In the genomic region with DNA sequence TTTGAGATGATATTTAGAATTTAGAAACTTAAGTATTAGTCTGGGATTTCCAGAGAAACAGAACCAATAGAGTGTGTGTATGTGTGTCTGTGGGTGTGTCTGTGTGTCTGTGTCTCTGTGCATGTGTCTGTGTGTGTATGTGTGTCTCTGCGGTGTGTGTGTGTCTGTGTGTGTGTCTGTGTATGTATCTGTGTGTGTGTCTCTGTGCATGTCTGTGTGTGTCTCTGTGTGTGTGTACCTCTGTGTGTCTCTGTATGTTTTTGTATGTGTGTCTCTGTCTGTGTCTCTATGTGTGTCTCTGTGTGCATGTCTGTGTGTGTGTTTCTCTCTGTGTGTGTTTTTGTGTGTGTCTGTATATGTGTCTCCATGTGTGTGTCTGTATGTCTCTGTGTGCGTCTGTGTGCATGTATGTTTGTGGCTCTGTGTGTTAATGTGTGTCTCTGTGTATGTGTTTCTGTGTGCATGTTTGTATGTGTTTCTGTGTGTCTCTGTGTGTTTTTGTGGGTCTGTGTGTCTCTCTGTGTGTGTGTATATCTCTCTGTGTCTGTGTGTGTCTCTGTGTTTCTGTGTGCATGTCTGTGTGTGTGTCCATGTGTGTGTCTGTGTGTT, we compare ENCODE assay signal across 1 cellular context.
TF ChIP-seq lines count a peak whose summit lies in the region.

No MANE protein-coding gene starts in this region.

TF ChIP-seq in IMR-90, 13 proteins besides CTCF, POLR2A, EP300 and RAD21:
- TF ChIP-seq NFE2L2 (IDR thresholded peaks at IDR 0.05; ENCODE audit: low read depth, low read length) (no peak), CEBPB (IDR thresholded peaks at IDR 0.05; ENCODE audit: low read depth, low read length) (no peak), MXI1 (IDR thresholded peaks at IDR 0.05; ENCODE audit: borderline replicate concordance, low read depth, low read length) (no peak), SMC3 (IDR thresholded peaks at IDR 0.05; ENCODE audit: low read depth, low read length) (no peak), FOS (IDR thresholded peaks at IDR 0.05; ENCODE audit: low read depth, low read length) (no peak), MAFK (IDR thresholded peaks at IDR 0.05; ENCODE audit: low read depth, low read length) (no peak)
- TF ChIP-seq, protein P1, sequence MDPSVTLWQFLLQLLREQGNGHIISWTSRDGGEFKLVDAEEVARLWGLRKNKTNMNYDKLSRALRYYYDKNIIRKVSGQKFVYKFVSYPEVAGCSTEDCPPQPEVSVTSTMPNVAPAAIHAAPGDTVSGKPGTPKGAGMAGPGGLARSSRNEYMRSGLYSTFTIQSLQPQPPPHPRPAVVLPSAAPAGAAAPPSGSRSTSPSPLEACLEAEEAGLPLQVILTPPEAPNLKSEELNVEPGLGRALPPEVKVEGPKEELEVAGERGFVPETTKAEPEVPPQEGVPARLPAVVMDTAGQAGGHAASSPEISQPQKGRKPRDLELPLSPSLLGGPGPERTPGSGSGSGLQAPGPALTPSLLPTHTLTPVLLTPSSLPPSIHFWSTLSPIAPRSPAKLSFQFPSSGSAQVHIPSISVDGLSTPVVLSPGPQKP (IDR thresholded peaks at IDR 0.05; ENCODE audit: borderline replicate concordance, low read depth, low read length): no peak
